8 cellular contexts compared by ENCODE assay signal in genomic region chr1:21270086-21270689, GRCh38. TPM values are rescaled to one million over a fixed set of nuclear protein-coding genes. Genes with fewer than 3 reads are reported as not detected.
A peak's percentile ranks its signal among the peaks of the same experiment; 100 is the strongest.
DNase-seq lines count a peak whose midpoint lies in the region; ATAC-seq, FAIRE-seq and TF ChIP-seq lines count a peak whose summit lies in the region.

No MANE protein-coding gene starts in this region.

- intact Hi-C loops in vagina (cut with DNase I): no loop called here

- H3K4me3 ChIP-seq in A549: no peak overlapping the region
- no peak overlapping the region for H3K4me3 ChIP-seq in OCI-LY3 (ENCODE audit: low read length)
- no peak overlapping the region for H3K4me3 ChIP-seq in fibroblast of the aortic adventitia (ENCODE audit: low read depth, low read length)
- H3K4me3 ChIP-seq in parathyroid adenoma (ENCODE audit: low read depth, low read length): no peak overlapping the region
- H3K4me3 ChIP-seq in vagina: no peak overlapping the region

- peak; percentile 65 to 78; a peak in 5 of 6 replicates for ATAC-seq in A549

- POLR2A ChIA-PET in A549 (lab: Yijun Ruan, JAX): interaction anchor here (0.6 to 0.8 kb wide), 2 partner anchors 8 to 60 kb away, joined by 3 to 5 read pairs; no protein-coding TSS in a partner anchor

- H3K4me2 ChIP-seq in A549 (no peak overlapping the region), OCI-LY3 (ENCODE audit: low read length) (no peak overlapping the region), parathyroid adenoma (ENCODE audit: low read length) (no peak overlapping the region)

- peak; percentile 35 to 57; a peak in 3 of 5 replicates for TF ChIP-seq RAD21 in A549 (conservative IDR thresholded peaks at IDR 0.05 in 1 of 2, IDR thresholded peaks at IDR 0.05 in 1 of 2)

- H2AFZ ChIP-seq in OCI-LY3 (ENCODE audit: low read depth, low read length) (no peak overlapping the region), parathyroid adenoma (no peak overlapping the region)

- TF ChIP-seq CTCF in A549 (IDR thresholded peaks at IDR 0.05) (peak; percentile 72), GM13976 (IDR thresholded peaks at IDR 0.05; ENCODE audit: borderline replicate concordance, control extremely low read depth, extremely low read depth, insufficient read depth, missing control alignments) (peak; percentile 95), OCI-LY3 (IDR thresholded peaks at IDR 0.05; ENCODE audit: low read depth, low read length) (peak; percentile 78), fibroblast of the aortic adventitia (IDR thresholded peaks at IDR 0.05; ENCODE audit: insufficient read depth, low read length) (peak; percentile 94), parathyroid adenoma (IDR thresholded peaks at IDR 0.05) (peak; percentile 63), vagina (IDR thresholded peaks at IDR 0.05) (peak; percentile 36 to 62 (median 42))

- H3K27ac ChIP-seq in A549 (peak overlapping the region; percentile 95; a peak in 5 of 6 replicates), OCI-LY3 (ENCODE audit: low read length) (no peak overlapping the region), parathyroid adenoma (peak overlapping the region; percentile 82), vagina (peak overlapping the region; percentile 21)

- FAIRE-seq in A549 (lab: Jason Lieb, UNC): no peak

- H3K4me1 ChIP-seq in A549: peaks cover 55% of the 10 kb centered on the region
- H3K4me1 ChIP-seq in OCI-LY3 (ENCODE audit: low read length): no peaks in the 10 kb centered on the region; the same call in 1 of the 2 replicates
- peaks cover 5% of the 10 kb centered on the region for H3K4me1 ChIP-seq in parathyroid adenoma
- peaks cover 32% of the 10 kb centered on the region for H3K4me1 ChIP-seq in vagina

- DNase-seq in A549 (ENCODE audit: low read depth in 1 of 2, low spot score in 1 of 2) (peak; percentile 74 to 75), GM13976 (ENCODE audit: low spot score) (peak; percentile 88), fibroblast of the aortic adventitia (ENCODE audit: low read depth) (peak; percentile 58), vagina (ENCODE audit: extremely low spot score in 2 of 2) (peak in 1 of 2 donors; percentile 85), cortex of kidney (lab: John Stamatoyannopoulos, UW) (no peak)
- DNase-seq in activated T-cell treated with anti-CD3 and anti-CD28 coated beads, Interleukin-2, amount 50 U/mL, for 1 hour: peak; percentile 89

- no peak overlapping the region for H3K9ac ChIP-seq in OCI-LY3 (ENCODE audit: low read length)
- H3K9ac ChIP-seq in parathyroid adenoma: no peak overlapping the region

- CTCF ChIA-PET in A549 (lab: Yijun Ruan, JAX): interaction anchor here (0.7 to 11.4 kb wide), 29 partner anchors 10 to 597 kb away, joined by 3 to 163 read pairs (median 6); no protein-coding TSS in a partner anchor

- H4K20me1 ChIP-seq in OCI-LY3 (ENCODE audit: insufficient read depth, low read length): no peaks in the 10 kb centered on the region; the same call in 1 of the 2 replicates

- no peaks in the 10 kb centered on the region for H3K9me3 ChIP-seq in A549
- no peaks in the 10 kb centered on the region for H3K9me3 ChIP-seq in OCI-LY3 (ENCODE audit: insufficient read depth, low read length)
- no peaks in the 10 kb centered on the region for H3K9me3 ChIP-seq in parathyroid adenoma (ENCODE audit: control insufficient read depth, low read length)
- H3K9me3 ChIP-seq in vagina: no peaks in the 10 kb centered on the region

- in situ Hi-C loops in GM13976 (cut with MboI; ENCODE audit: low sequenced_read_pairs, unreplicated experiment): no loop called here

- WGBS in A549 (ENCODE audit: missing lambda C conversion rate): 65% methylated on average over 5 of the region's 9 CpGs

- H3K79me2 ChIP-seq in OCI-LY3 (ENCODE audit: low read length): peaks cover 3% of the 10 kb centered on the region; the same call in 1 of the 2 replicates
- H3K79me2 ChIP-seq in parathyroid adenoma: no peaks in the 10 kb centered on the region

- TF ChIP-seq POLR2A in A549 (IDR thresholded peaks at IDR 0.05; ENCODE audit: low read length): no peak
- no peak for TF ChIP-seq POLR2A in vagina (IDR thresholded peaks at IDR 0.05)

- H3K27me3 ChIP-seq in OCI-LY3 (ENCODE audit: low read depth, low read length) (no peaks in the 10 kb centered on the region), parathyroid adenoma (ENCODE audit: control insufficient read depth, insufficient read depth, low read length) (no peaks in the 10 kb centered on the region), vagina (no peaks in the 10 kb centered on the region)

- H3K36me3 ChIP-seq in OCI-LY3 (replicated peaks; ENCODE audit: low read depth, low read length) (peaks cover 55% of the 10 kb centered on the region), parathyroid adenoma (ENCODE audit: control insufficient read depth, insufficient read depth, low read length) (no peaks in the 10 kb centered on the region), vagina (peaks cover 0 to 57% of the 10 kb centered on the region in 2 donors)

- no peak for TF ChIP-seq EP300 in A549 (IDR thresholded peaks at IDR 0.05)

TF ChIP-seq in A549, 52 proteins besides CTCF, POLR2A, EP300 and RAD21:
- TF ChIP-seq E2F6 (IDR thresholded peaks at IDR 0.05; ENCODE audit: borderline replicate concordance, low read depth) (no peak), EHF (CRISPR knock-in tag; IDR thresholded peaks at IDR 0.05) (0 out of 2 replicates have a peak, but pooled peaks have one; percentile 29), SMC3 (IDR thresholded peaks at IDR 0.05) (peak; percentile 53), USF2 (IDR thresholded peaks at IDR 0.05) (no peak), CBX8 (IDR thresholded peaks at IDR 0.05) (no peak)

RNA-seq across cellular contexts. Expression of gene ECE1, which starts 20.1 kb away (rescaled TPM):
- polyA plus RNA-seq in A549 (2011; rRNA removed) (81.8 and 86.4 TPM in 2 replicates), A549 (2017; fragmentation: RNase III; extraction: RNeasy Plus Mini Kit Qiagen cat#74134 plus additional on column Dnase treatment) (40.5 to 53.2 TPM (median 45.7 TPM) in 3 replicates)
- 32.0 and 38.7 TPM in 2 replicates for polyA plus RNA-seq in A549 (2012; cell fraction: cytosol; rRNA removed)
- 55.8 and 74.0 TPM in 2 replicates for polyA plus RNA-seq in A549 (2012; cell fraction: nucleus; rRNA removed)
- 48.6 and 51.8 TPM in 2 replicates for polyA minus RNA-seq in A549 (2011; rRNA and poly(A)+ RNA removed)
- total RNA-seq in fibroblast of the aortic adventitia (ENCODE audit: low replicate concordance) (30.7 and 90.4 TPM in 2 replicates), vagina (93.8 TPM)

Comparison
In these comparisons a context has a peak if more than half of its experiments do, and no peak if none do; other contexts are left out.
1. CTCF ChIP-seq: peak in every context shown above with its lines; median percentile 95 in GM13976; 94 in fibroblast of the aortic adventitia; 78 in OCI-LY3; 72 in A549; 63 in parathyroid adenoma; 42 in vagina.